Comparison of ENCODE assay signal across 10 cellular contexts in genomic region chr4:52036875-52037274, GRCh38. TPM values are rescaled to one million over a fixed set of nuclear protein-coding genes. Genes with fewer than 3 reads are reported as not detected.
DNase-seq lines count a peak whose midpoint lies in the region; ATAC-seq and TF ChIP-seq lines count a peak whose summit lies in the region.
"Had no signal": no experiment of that assay in that cellular context is flagged by ENCODE, and none has a peak within 500 bp of the region (broad histone marks: within the 10 kb centered on the region; RNA-seq: fewer than 3 reads in every experiment).

No MANE protein-coding gene starts in this region.

- H3K9me3 ChIP-seq in AG04450 (ENCODE audit: control insufficient read depth, insufficient read depth, low read length) = no peaks in the 10 kb centered on the region
- no peaks in the 10 kb centered on the region for H3K9me3 ChIP-seq in IMR-90 (ENCODE audit: control insufficient read depth, insufficient read depth, low read length)
- no peaks in the 10 kb centered on the region for H3K9me3 ChIP-seq in muscle layer of duodenum (ENCODE audit: control insufficient read depth in 1 of 2, low read length in 2 of 2)

- H3K4me1 ChIP-seq in IMR-90 (ENCODE audit: control insufficient read depth, insufficient read depth, low read length) = 0 out of 2 replicates have a peak, but pooled peaks cover 3% of the 10 kb centered on the region
- peaks cover 10% of the 10 kb centered on the region in 2 donors for H3K4me1 ChIP-seq in muscle layer of duodenum (ENCODE audit: control insufficient read depth in 1 of 2, insufficient read depth in 2 of 2, low read length in 2 of 2)

- H3K79me1 ChIP-seq in IMR-90 (ENCODE audit: low read depth in 1 of 2, low read length in 2 of 2) = peaks cover 27 to 42% of the 10 kb centered on the region in 2 experiments

- in situ Hi-C loops in IMR-90 (cut with MboI; ENCODE audit: low sequenced_read_pairs) = loop anchor here (10.0 kb wide), 1 partner anchor 142 kb away; no protein-coding TSS in a partner anchor

- no peak for TF ChIP-seq POLR2A in IMR-90 (IDR thresholded peaks at IDR 0.05; ENCODE audit: low read depth, low read length)

- intact Hi-C loops in IMR-90 (cut with micrococcal nuclease) = loop anchor here (5.0 kb wide), 1 partner anchor 195 kb away; the partner anchor contains the start of gene DCUN1D4

- dilution Hi-C loops in IMR-90 (cut with HindIII; ENCODE audit: low sequenced_read_pairs, unreplicated experiment) = no loop called here

- no peak overlapping the region for H2BK15ac ChIP-seq in IMR-90 (ENCODE audit: low read depth, low read length)

- no peak overlapping the region; the same call in 1 of the 2 replicates for H4K91ac ChIP-seq in IMR-90 (ENCODE audit: insufficient read depth, low read depth, low read length)

- H3K9ac ChIP-seq in IMR-90 (ENCODE audit: low read depth, low read length) = peak overlapping the region; percentile 96; the same call in 1 of the 2 replicates

- peak overlapping the region; percentile 94 for H3K4me2 ChIP-seq in IMR-90 (ENCODE audit: low read depth, low read length)

- no peak overlapping the region for H2BK20ac ChIP-seq in IMR-90 (ENCODE audit: low read depth, low read length)

- H2BK120ac ChIP-seq in IMR-90 (ENCODE audit: low read depth, low read length) = no peak overlapping the region

- CTCF ChIA-PET in AG04450 (lab: Charles Lee) (interaction anchor here (0.8 to 1.4 kb wide), 3 partner anchors 11 to 141 kb away, joined by 3 to 4 read pairs (median 3); no protein-coding TSS in a partner anchor), IMR-90 (lab: Yijun Ruan, JAX) (no interaction called here)

- H2AK5ac ChIP-seq in IMR-90 (ENCODE audit: low read depth, low read length) = no peak overlapping the region

- BruUV-seq in IMR-90 (replicated peaks; lab: Mats Ljungman, UMichigan) = no TSS peak

- H3K18ac ChIP-seq in IMR-90 (ENCODE audit: low read depth, low read length) = no peak overlapping the region

- H2BK5ac ChIP-seq in IMR-90 (ENCODE audit: low read depth, low read length, poor library complexity, severe bottlenecking) = peak overlapping the region; percentile 77

- no peak overlapping the region for H2AFZ ChIP-seq in IMR-90 (replicated peaks; ENCODE audit: low read length, poor library complexity)

- POLR2A ChIA-PET in AG04450 (lab: Yijun Ruan, JAX) (interaction anchor here (1.5 kb wide), 1 partner anchor 194 kb away, joined by 5 read pairs; the partner anchor contains the start of gene DCUN1D4), IMR-90 (lab: Charles Lee; ENCODE audit: unreplicated experiment) (no interaction called here)

- peaks cover 7% of the 10 kb centered on the region for H3K36me3 ChIP-seq in IMR-90 (ENCODE audit: control insufficient read depth, insufficient read depth, low read length)
- H3K36me3 ChIP-seq in muscle layer of duodenum (ENCODE audit: control insufficient read depth in 1 of 2, insufficient read depth in 2 of 2, low read length in 2 of 2) = no peaks in the 10 kb centered on the region

- peaks cover 11% of the 10 kb centered on the region for H3K9me1 ChIP-seq in IMR-90 (ENCODE audit: insufficient read depth, low read length)

- H4K8ac ChIP-seq in IMR-90 (ENCODE audit: low read depth in 2 of 2, low read length in 2 of 2) = no peak overlapping the region

- H3K23ac ChIP-seq in IMR-90 (ENCODE audit: low read depth, low read length) = peak overlapping the region; percentile 81

- H2AK9ac ChIP-seq in IMR-90 (replicated peaks; ENCODE audit: low read depth, low read length, poor library complexity) = no peak overlapping the region

- no peak for TF ChIP-seq CTCF in AG04450 (IDR thresholded peaks at IDR 0.05; ENCODE audit: low read depth, low read length)
- TF ChIP-seq CTCF in IMR-90 (conservative IDR thresholded peaks at IDR 0.05; ENCODE audit: low read depth, low read length) = no peak
- TF ChIP-seq CTCF in choroid plexus epithelial cell (conservative IDR thresholded peaks at IDR 0.05; ENCODE audit: low read depth, low read length) = no peak

- H3K14ac ChIP-seq in IMR-90 (replicated peaks; ENCODE audit: low read depth, low read length) = peak overlapping the region; percentile 43

- H3K4ac ChIP-seq in IMR-90 (ENCODE audit: low read depth, low read length) = no peak overlapping the region

- 0 out of 2 replicates have a peak overlapping the region, but pooled peaks have one; percentile 79 for H3K56ac ChIP-seq in IMR-90 (ENCODE audit: extremely low read depth, insufficient read depth, low read length)

- DNase-seq in AG04450 (ENCODE audit: low read depth, low spot score) = no peak
- no peak for DNase-seq in IMR-90
- DNase-seq in choroid plexus epithelial cell (ENCODE audit: low read depth) = no peak
- no peak for DNase-seq in GM19240 (ENCODE audit: insufficient read length, low spot score)
- DNase-seq in NCI-H524 treated with DMSO at 0.1 percent for 48 hours (lab: John Stamatoyannopoulos, UW) = no peak
- DNase-seq in T1000 (lab: John Stamatoyannopoulos, UW) = no peak
- DNase-seq: NCI-H2107 had no signal

- no peak overlapping the region for H4K5ac ChIP-seq in IMR-90 (ENCODE audit: low read depth, low read length)

- ATAC-seq in IMR-90 (ENCODE audit: low read depth) = no peak
- no peak for ATAC-seq in HG03571 (IDR thresholded peaks at IDR 0.05; ENCODE audit: unreplicated experiment)

- H3K27me3 ChIP-seq in AG04450 (ENCODE audit: control insufficient read depth, insufficient read depth, low read length) (peaks cover 5% of the 10 kb centered on the region), IMR-90 (ENCODE audit: control insufficient read depth, insufficient read depth, low read length) (peaks cover 10% of the 10 kb centered on the region), muscle layer of duodenum (ENCODE audit: low read depth, low read length) (no peaks in the 10 kb centered on the region)

- H3K27ac ChIP-seq in AG04450 (ENCODE audit: low read depth, low read length) = no peak overlapping the region
- no peak overlapping the region for H3K27ac ChIP-seq in IMR-90 (ENCODE audit: insufficient read depth, low read length)
- H3K27ac ChIP-seq in muscle layer of duodenum (ENCODE audit: low read length) = no peak overlapping the region

- no peak for TF ChIP-seq RAD21 in IMR-90 (IDR thresholded peaks at IDR 0.05; ENCODE audit: low read length)

- no CpG with 5 or more reads among the region's 4 CpGs for WGBS in IMR-90 (ENCODE audit: extremely low coverage in 2 of 2, insufficient read length in 1 of 2), 2 experiments

- H3K4me3 ChIP-seq in AG04450 (ENCODE audit: low read depth, low read length) = peak overlapping the region; percentile 82
- peak overlapping the region; percentile 98 for H3K4me3 ChIP-seq in IMR-90 (ENCODE audit: insufficient read depth, low read depth, low read length)
- H3K4me3 ChIP-seq in choroid plexus epithelial cell (ENCODE audit: low read depth, low read length) = peak overlapping the region; percentile 20
- H3K4me3 ChIP-seq in muscle layer of duodenum (ENCODE audit: low read depth in 1 of 2, low read length in 2 of 2) = peak overlapping the region; percentile 70 to 87

- peaks cover 6% of the 10 kb centered on the region; the same call in 1 of the 2 replicates for H4K20me1 ChIP-seq in IMR-90 (ENCODE audit: insufficient read depth, low read length)

TF ChIP-seq in IMR-90, 13 proteins besides CTCF, POLR2A, EP300 and RAD21:
- TF ChIP-seq RCOR1 (IDR thresholded peaks at IDR 0.05; ENCODE audit: insufficient replicate concordance, low read length) = no peak
- no peak for TF ChIP-seq FOS (IDR thresholded peaks at IDR 0.05; ENCODE audit: low read depth, low read length)
- TF ChIP-seq USF2 (IDR thresholded peaks at IDR 0.05; ENCODE audit: low read depth, low read length) = no peak

RNA-seq across cellular contexts. Expression of gene SGCB, which starts 1.2 kb away (rescaled TPM):
- polyA plus RNA-seq in AG04450 (2011; rRNA removed) = 38.7 and 47.7 TPM in 2 replicates
- polyA minus RNA-seq in AG04450 (2011; rRNA and poly(A)+ RNA removed) = 11.4 and 17.6 TPM in 2 replicates
- 16.3 and 25.8 TPM in 2 replicates for total RNA-seq in IMR-90 (2012; rRNA removed)
- polyA plus RNA-seq in IMR-90 (2012; rRNA removed) = 18.3 and 24.0 TPM in 2 replicates
- 5.1 and 6.6 TPM in 2 replicates for polyA plus RNA-seq in IMR-90 (2012; cell fraction: cytosol; rRNA removed)
- 1.3 and 6.9 TPM in 2 replicates for polyA plus RNA-seq in IMR-90 (2012; cell fraction: nucleus; rRNA removed; ENCODE audit: low replicate concordance)

RNA-seq across cellular contexts. Expression of gene SPATA18, which starts 14.2 kb away (rescaled TPM):
- polyA plus RNA-seq in AG04450 (2011; rRNA removed) (9.7 and 12.7 TPM in 2 replicates), IMR-90 (2012; rRNA removed) (2.4 and 3.0 TPM in 2 replicates)
- 11.1 and 11.9 TPM in 2 replicates for polyA minus RNA-seq in AG04450 (2011; rRNA and poly(A)+ RNA removed)
- 4.7 and 5.0 TPM in 2 replicates for total RNA-seq in IMR-90 (2012; rRNA removed)
- 2.2 and 2.8 TPM in 2 replicates for polyA plus RNA-seq in IMR-90 (2012; cell fraction: cytosol; rRNA removed)
- 3.4 and 10.2 TPM in 2 replicates for polyA plus RNA-seq in IMR-90 (2012; cell fraction: nucleus; rRNA removed; ENCODE audit: low replicate concordance)

RNA-seq across cellular contexts. Expression of gene LRRC66, which starts 16.7 kb away (rescaled TPM):
- polyA plus RNA-seq in AG04450 (2011; rRNA removed) = 0.14 and 0.22 TPM in 2 replicates
- polyA minus RNA-seq in AG04450 (2011; rRNA and poly(A)+ RNA removed) = 0.28 and 0.65 TPM in 2 replicates
- under 0.01 and 0.18 TPM in 2 replicates for total RNA-seq in IMR-90 (2012; rRNA removed)
- 0.09 and 0.10 TPM in 2 replicates for polyA plus RNA-seq in IMR-90 (2012; rRNA removed)
- 0.01 and 0.03 TPM in 2 replicates for polyA plus RNA-seq in IMR-90 (2012; cell fraction: cytosol; rRNA removed)
- 0.40 and 0.88 TPM in 2 replicates for polyA plus RNA-seq in IMR-90 (2012; cell fraction: nucleus; rRNA removed; ENCODE audit: low replicate concordance)
- total RNA-seq: lung microvascular endothelial cell had no signal

Comparison
In these comparisons a context has a peak if more than half of its experiments do, and no peak if none do; other contexts are left out.
1. H3K4me3 ChIP-seq: peak in every context shown above with its lines; median percentile 98 in IMR-90; 82 in AG04450; 78 in muscle layer of duodenum; 20 in choroid plexus epithelial cell.